ENCODE assay signal across 1 cellular context in genomic region chr19:480016-480855, GRCh38.
TF ChIP-seq lines count a peak whose summit lies in the region.

No MANE protein-coding gene starts in this region.

TF ChIP-seq in HepG2, 621 proteins besides CTCF, POLR2A, EP300 and RAD21 (continued from another document and continues in another):
- TF ChIP-seq CEBPZ (IDR thresholded peaks at IDR 0.05; ENCODE audit: low read length) = no peak
- TF ChIP-seq NR2F6 (IDR thresholded peaks at IDR 0.05) = no peak
- no peak for TF ChIP-seq NR2F6 (CRISPR knock-in tag; IDR thresholded peaks at IDR 0.05)
- TF ChIP-seq GFI1 (CRISPR knock-in tag; IDR thresholded peaks at IDR 0.05; ENCODE audit: borderline replicate concordance) = no peak
- no peak for TF ChIP-seq ZBTB3 (CRISPR knock-in tag; IDR thresholded peaks at IDR 0.05; ENCODE audit: borderline replicate concordance, low read depth)
- TF ChIP-seq ZNF629 (CRISPR knock-in tag; conservative IDR thresholded peaks at IDR 0.05) = no peak
- TF ChIP-seq KLF15 (CRISPR knock-in tag; IDR thresholded peaks at IDR 0.05; ENCODE audit: borderline replicate concordance) = no peak
- no peak for TF ChIP-seq ZNF484 (CRISPR knock-in tag; IDR thresholded peaks at IDR 0.05; ENCODE audit: borderline replicate concordance, low read depth)
- TF ChIP-seq SALL1 (CRISPR knock-in tag; IDR thresholded peaks at IDR 0.05) = peak; percentile 66
- TF ChIP-seq ETV6 (CRISPR knock-in tag; conservative IDR thresholded peaks at IDR 0.05) = no peak
- no peak for TF ChIP-seq PHF20 (CRISPR knock-in tag; IDR thresholded peaks at IDR 0.05)
- TF ChIP-seq ZNF776 (CRISPR knock-in tag; IDR thresholded peaks at IDR 0.05) = no peak
- no peak for TF ChIP-seq ZNF577 (CRISPR knock-in tag; IDR thresholded peaks at IDR 0.05; ENCODE audit: borderline replicate concordance, low read depth)
- TF ChIP-seq KAT8 (CRISPR knock-in tag; IDR thresholded peaks at IDR 0.05) = no peak
- 0 out of 2 replicates have a peak, but pooled peaks have one; percentile 15 for TF ChIP-seq FOXA3 (CRISPR knock-in tag; IDR thresholded peaks at IDR 0.05)
- no peak for TF ChIP-seq RBAK (CRISPR knock-in tag; IDR thresholded peaks at IDR 0.05)
- TF ChIP-seq RFX5 (IDR thresholded peaks at IDR 0.05; ENCODE audit: low read depth, low read length) = no peak
- TF ChIP-seq ZXDC (CRISPR knock-in tag; IDR thresholded peaks at IDR 0.05) = no peak
- TF ChIP-seq PTBP1 (IDR thresholded peaks at IDR 0.05; ENCODE audit: low read depth, low read length, poor library complexity, severe bottlenecking) = no peak
- TF ChIP-seq TCF7 (IDR thresholded peaks at IDR 0.05; ENCODE audit: low read depth) = no peak
- TF ChIP-seq ZNF264 (CRISPR knock-in tag; IDR thresholded peaks at IDR 0.05) = no peak
- no peak for TF ChIP-seq FOXC1 (CRISPR knock-in tag; IDR thresholded peaks at IDR 0.05; ENCODE audit: borderline replicate concordance)
- TF ChIP-seq NR2C2 (CRISPR knock-in tag; IDR thresholded peaks at IDR 0.05; ENCODE audit: borderline replicate concordance) = peak; percentile 37; the same call in 1 of the 2 replicates
- no peak for TF ChIP-seq IRF2 (CRISPR knock-in tag; IDR thresholded peaks at IDR 0.05)
- TF ChIP-seq PBX3 (CRISPR knock-in tag; IDR thresholded peaks at IDR 0.05; ENCODE audit: borderline replicate concordance) = no peak
- TF ChIP-seq TFDP2 (CRISPR knock-in tag; IDR thresholded peaks at IDR 0.05) = no peak
- TF ChIP-seq ZC3H4 (CRISPR knock-in tag; IDR thresholded peaks at IDR 0.05; ENCODE audit: borderline replicate concordance) = no peak
- TF ChIP-seq ZNF230 (CRISPR knock-in tag; IDR thresholded peaks at IDR 0.05) = no peak
- TF ChIP-seq ZNF282 (IDR thresholded peaks at IDR 0.05; ENCODE audit: partially characterized antibody) = no peak
- no peak for TF ChIP-seq HES4 (CRISPR knock-in tag; IDR thresholded peaks at IDR 0.05; ENCODE audit: borderline replicate concordance)
- no peak for TF ChIP-seq LBX2 (CRISPR knock-in tag; IDR thresholded peaks at IDR 0.05; ENCODE audit: borderline replicate concordance)
- TF ChIP-seq KMT2B (CRISPR knock-in tag; IDR thresholded peaks at IDR 0.05) = no peak
- no peak for TF ChIP-seq ZNF44 (CRISPR knock-in tag; IDR thresholded peaks at IDR 0.05)
- TF ChIP-seq ZBTB39 (CRISPR knock-in tag; IDR thresholded peaks at IDR 0.05) = no peak
- no peak for TF ChIP-seq ZNF260 (CRISPR knock-in tag; IDR thresholded peaks at IDR 0.05; ENCODE audit: borderline replicate concordance, low read depth)
- peak; percentile 85 for TF ChIP-seq CREB1 (IDR thresholded peaks at IDR 0.05)
- no peak; the same call in 1 of the 2 replicates for TF ChIP-seq CREB1 (CRISPR knock-in tag; IDR thresholded peaks at IDR 0.05)
- no peak for TF ChIP-seq ZNF343 (CRISPR knock-in tag; IDR thresholded peaks at IDR 0.05)
- TF ChIP-seq DNMT3B (CRISPR knock-in tag; conservative IDR thresholded peaks at IDR 0.05) = no peak
- TF ChIP-seq ZNF296 (CRISPR knock-in tag; conservative IDR thresholded peaks at IDR 0.05) = no peak
- TF ChIP-seq THAP9 (CRISPR knock-in tag; IDR thresholded peaks at IDR 0.05; ENCODE audit: borderline replicate concordance) = peak; percentile 40; the same call in 1 of the 2 replicates
- no peak for TF ChIP-seq ZNF777 (CRISPR knock-in tag; IDR thresholded peaks at IDR 0.05)
- no peak for TF ChIP-seq SCMH1 (CRISPR knock-in tag; IDR thresholded peaks at IDR 0.05; ENCODE audit: borderline replicate concordance)
- peak; percentile 67 for TF ChIP-seq ZNF574 (CRISPR knock-in tag; IDR thresholded peaks at IDR 0.05)
- TF ChIP-seq MED13 (CRISPR knock-in tag; IDR thresholded peaks at IDR 0.05) = no peak
- no peak for TF ChIP-seq ZNF772 (CRISPR knock-in tag; IDR thresholded peaks at IDR 0.05)
- no peak for TF ChIP-seq MAFK (conservative IDR thresholded peaks at IDR 0.05 in 1 of 2, IDR thresholded peaks at IDR 0.05 in 1 of 2; ENCODE audit: low read length in 2 of 2)
- TF ChIP-seq JUNB (CRISPR knock-in tag; IDR thresholded peaks at IDR 0.05; ENCODE audit: borderline replicate concordance) = peak; percentile 14; the same call in 1 of the 2 replicates
- TF ChIP-seq SRSF9 (IDR thresholded peaks at IDR 0.05; ENCODE audit: borderline replicate concordance, insufficient read depth, low read depth, low read length, poor library complexity, severe bottlenecking) = no peak
- no peak for TF ChIP-seq ATAD3A (CRISPR knock-in tag; IDR thresholded peaks at IDR 0.05)
- TF ChIP-seq ZMAT5 (CRISPR knock-in tag; IDR thresholded peaks at IDR 0.05; ENCODE audit: borderline replicate concordance, low read depth) = no peak
